In the genomic region with DNA sequence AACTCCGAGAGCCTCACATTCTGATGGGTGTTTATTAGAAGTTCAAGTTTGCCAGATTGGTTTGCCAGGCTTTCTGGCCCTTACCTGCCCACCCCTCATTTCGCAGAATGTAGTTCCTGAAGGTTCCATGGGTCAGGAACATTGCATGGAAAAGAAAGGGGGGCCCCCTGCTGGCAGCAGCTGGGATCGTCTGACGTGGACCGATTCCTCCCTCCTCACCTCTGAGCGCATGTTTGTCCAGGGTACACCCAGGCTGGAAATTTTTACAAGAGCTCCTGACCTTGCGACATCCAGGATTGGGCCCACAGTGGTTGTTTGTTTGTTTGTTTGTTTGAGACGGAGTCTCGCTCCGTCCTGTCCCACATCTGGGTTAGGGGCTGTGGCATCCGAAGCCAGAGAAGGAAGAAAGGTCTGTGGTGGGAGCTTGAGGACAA, we compare ENCODE assay signal across 8 cellular contexts.
DNase-seq lines count a peak whose midpoint lies in the region; TF ChIP-seq lines count a peak whose summit lies in the region.

No MANE protein-coding gene starts in this region.

- TF ChIP-seq POLR2A in thyroid gland (IDR thresholded peaks at IDR 0.05): no peak

- H3K27ac Mint-ChIP-seq in activated CD4-positive, alpha-beta T cell treated with anti-CD3 and anti-CD28 coated beads, Interleukin-2, amount 10 ng/mL, durations not matched to agents 24 days and 14 days: no peak overlapping the region

- peak; percentile 70 for TF ChIP-seq CTCF in LNCaP clone FGC (IDR thresholded peaks at IDR 0.05; ENCODE audit: control insufficient read depth, extremely low read depth, insufficient read depth)
- peak; percentile 63 to 94 (median 88) for TF ChIP-seq CTCF in thyroid gland (IDR thresholded peaks at IDR 0.05)

- no peaks in the 10 kb centered on the region for H3K36me3 Mint-ChIP-seq in activated CD4-positive, alpha-beta T cell treated with anti-CD3 and anti-CD28 coated beads, Interleukin-2, amount 10 ng/mL, durations not matched to agents 24 days and 14 days (ENCODE audit: low read depth)

- H3K9me3 ChIP-seq in esophagus (ENCODE audit: control insufficient read depth in 2 of 2, insufficient read depth in 1 of 2, low read depth in 1 of 2, low read length in 1 of 2) (no peaks in the 10 kb centered on the region), thyroid gland (no peaks in the 10 kb centered on the region)

- H3K27ac ChIP-seq in esophagus (ENCODE audit: low read depth in 2 of 2, low read length in 1 of 2) (peak overlapping the region; percentile 78 to 92), thyroid gland (peak overlapping the region; percentile 90 to 98 (median 94))

- H3K27me3 Mint-ChIP-seq in activated CD4-positive, alpha-beta T cell treated with anti-CD3 and anti-CD28 coated beads, Interleukin-2, amount 10 ng/mL, durations not matched to agents 24 days and 14 days: no peaks in the 10 kb centered on the region

- H3K27me3 ChIP-seq in esophagus (ENCODE audit: control insufficient read depth in 1 of 2, insufficient read depth in 2 of 2, low read length in 2 of 2): no peaks in the 10 kb centered on the region
- H3K27me3 ChIP-seq in thyroid gland: no peaks in the 10 kb centered on the region

- no peaks in the 10 kb centered on the region for H3K9me3 Mint-ChIP-seq in activated CD4-positive, alpha-beta T cell treated with anti-CD3 and anti-CD28 coated beads, Interleukin-2, amount 10 ng/mL, durations not matched to agents 24 days and 14 days

- H3K4me3 Mint-ChIP-seq in activated CD4-positive, alpha-beta T cell treated with anti-CD3 and anti-CD28 coated beads, Interleukin-2, amount 10 ng/mL, durations not matched to agents 24 days and 14 days: no peak overlapping the region

- intact Hi-C loops in activated CD4-positive, alpha-beta T cell treated with anti-CD3 and anti-CD28 coated beads, Interleukin-2, amount 10 ng/mL, durations not matched to agents 24 days and 14 days (cut with micrococcal nuclease): loop anchor here (5.0 kb wide), 1 partner anchor 105 kb away; no protein-coding TSS in a partner anchor
- intact Hi-C loops in thyroid gland (cut with DNase I): loop anchor here (5.0 kb wide), 1 partner anchor 105 kb away; no protein-coding TSS in a partner anchor

- H3K4me1 ChIP-seq in esophagus (ENCODE audit: control insufficient read depth in 2 of 2, insufficient read depth in 2 of 2, low read length in 1 of 2) (peaks cover 0 to 20% of the 10 kb centered on the region in 2 donors), thyroid gland (peaks cover 40 to 58% of the 10 kb centered on the region in 2 donors)

- WGBS in esophagus, 2 donors: 44 to 49% methylated on average over 11 of the region's 11 CpGs
- WGBS in thyroid gland, 2 donors: 49% methylated on average over 11 of the region's 11 CpGs

- peak; percentile 55 for DNase-seq in GM04504 (ENCODE audit: low read depth)
- DNase-seq in LNCaP clone FGC (ENCODE audit: low read depth): no peak
- peak; percentile 79 for DNase-seq in activated CD4-positive, alpha-beta T cell treated with anti-CD3 and anti-CD28 coated beads, Interleukin-2, amount 10 ng/mL, durations not matched to agents 24 days and 14 days
- DNase-seq in midbrain (lab: John Stamatoyannopoulos, UW): peak; percentile 70
- peak; percentile 80 to 85 for DNase-seq in thyroid gland
- DNase-seq in NCI-H1436 treated with DMSO at 0.1 percent for 48 hours (lab: John Stamatoyannopoulos, UW): no peak
- no peak for DNase-seq in GF-D8 (lab: John Stamatoyannopoulos, UW)

- H3K36me3 ChIP-seq in esophagus (ENCODE audit: control insufficient read depth in 2 of 2, insufficient read depth in 2 of 2, low read length in 1 of 2) (no peaks in the 10 kb centered on the region), thyroid gland (no peaks in the 10 kb centered on the region)

- H3K4me1 Mint-ChIP-seq in activated CD4-positive, alpha-beta T cell treated with anti-CD3 and anti-CD28 coated beads, Interleukin-2, amount 10 ng/mL, durations not matched to agents 24 days and 14 days: no peaks in the 10 kb centered on the region

- H3K4me3 ChIP-seq in LNCaP clone FGC (ENCODE audit: low read depth, low read length) (no peak overlapping the region), esophagus (ENCODE audit: low read depth in 1 of 2, low read length in 2 of 2) (no peak overlapping the region), thyroid gland (replicated peaks in 1 of 3) (no peak overlapping the region)

Comparison
In these comparisons a context has a peak if more than half of its experiments do, and no peak if none do; other contexts are left out.
1. DNase-seq: peak in GM04504 (single experiment), activated CD4-positive, alpha-beta T cell treated with anti-CD3 and anti-CD28 coated beads, Interleukin-2, amount 10 ng/mL, durations not matched to agents 24 days and 14 days (single experiment), midbrain (single experiment) and thyroid gland (2 of 2); none in LNCaP clone FGC (single experiment), NCI-H1436 treated with DMSO at 0.1 percent for 48 hours (single experiment) and GF-D8 (single experiment).